ENCODE assay signal across 1 cellular context in the genomic region with DNA sequence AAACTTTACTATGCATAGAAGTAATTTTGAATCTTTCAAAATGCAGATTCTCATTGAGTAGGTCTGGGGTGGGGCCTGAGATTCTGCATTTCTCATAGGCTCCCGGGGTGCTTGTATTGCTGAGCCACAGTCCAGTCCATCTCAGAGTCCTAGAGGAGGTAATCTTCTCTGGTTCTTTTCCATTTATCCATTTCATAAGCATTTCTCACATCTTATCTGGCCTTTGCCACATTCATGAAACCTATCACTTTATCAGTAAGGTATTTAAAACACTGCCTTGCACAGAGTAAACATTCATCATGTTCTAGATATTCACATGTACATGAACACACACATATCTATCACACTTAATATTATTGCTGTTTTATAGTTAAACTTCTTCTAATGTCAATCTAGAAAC.
TF ChIP-seq lines count a peak whose summit lies in the region.

No MANE protein-coding gene starts in this region.

TF ChIP-seq in IMR-90, 13 proteins besides CTCF, POLR2A, EP300 and RAD21:
- TF ChIP-seq USF2 (IDR thresholded peaks at IDR 0.05; ENCODE audit: low read depth, low read length) (no peak), ELK1 (IDR thresholded peaks at IDR 0.05; ENCODE audit: borderline replicate concordance, low read depth, low read length) (no peak), NFE2L2 (IDR thresholded peaks at IDR 0.05; ENCODE audit: low read depth, low read length) (no peak), RFX5 (IDR thresholded peaks at IDR 0.05; ENCODE audit: low read depth, low read length) (no peak), MAZ (IDR thresholded peaks at IDR 0.05; ENCODE audit: borderline replicate concordance, low read depth, low read length) (no peak), SMC3 (IDR thresholded peaks at IDR 0.05; ENCODE audit: low read depth, low read length) (no peak), BHLHE40 (IDR thresholded peaks at IDR 0.05; ENCODE audit: low read depth, low read length) (no peak), CHD1 (IDR thresholded peaks at IDR 0.05; ENCODE audit: low read depth, low read length) (no peak), MXI1 (IDR thresholded peaks at IDR 0.05; ENCODE audit: borderline replicate concordance, low read depth, low read length) (no peak), CEBPB (IDR thresholded peaks at IDR 0.05; ENCODE audit: low read depth, low read length) (no peak), MAFK (IDR thresholded peaks at IDR 0.05; ENCODE audit: low read depth, low read length) (no peak), RCOR1 (IDR thresholded peaks at IDR 0.05; ENCODE audit: insufficient replicate concordance, low read length) (no peak)
TF ChIP-seq in IMR-90: peak in this region for 0.
